In the genomic region with DNA sequence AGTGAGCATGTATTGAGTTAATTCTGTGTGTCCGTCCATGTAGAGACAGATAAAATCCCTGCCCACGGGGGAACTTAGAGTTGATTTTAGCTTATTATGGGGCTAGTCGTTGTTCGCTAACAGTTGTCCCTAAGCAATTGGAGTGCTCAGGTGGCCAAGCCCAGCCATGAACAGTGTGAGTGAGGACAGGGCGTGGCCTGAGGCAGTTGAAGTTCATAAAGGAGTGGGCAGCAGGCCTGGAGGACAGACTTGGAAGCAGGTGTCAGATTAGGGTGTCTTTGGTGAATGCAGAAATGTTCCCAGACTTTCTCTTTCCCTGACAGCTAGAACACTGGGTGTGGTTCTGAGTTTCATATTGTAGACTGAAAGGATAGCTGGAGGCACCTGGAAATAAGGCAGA, we compare ENCODE assay signal across 29 cellular contexts. TPM values are rescaled to one million over a fixed set of nuclear protein-coding genes. Genes with fewer than 3 reads are reported as not detected.
"Had no signal": no experiment of that assay in that cellular context is flagged by ENCODE, and none has a peak within 500 bp of the region (broad histone marks: within the 10 kb centered on the region; RNA-seq: fewer than 3 reads in every experiment).

No MANE protein-coding gene starts in this region.

- H3K36me3 ChIP-seq: ascending aorta, breast epithelium, cardiac muscle cell, colonic mucosa had no signal

- ATAC-seq: activated CD4-positive, alpha-beta T cell treated with anti-CD3 and anti-CD28 coated beads for 36 hours; activated CD8-positive, alpha-beta memory T cell treated with anti-CD3 and anti-CD28 coated beads, Interleukin-2, amount 10 ng/mL, durations not matched to agents 7 days and 5 days; activated CD8-positive, alpha-beta T cell treated with anti-CD3 and anti-CD28 coated beads, Interleukin-2, amount 10 ng/mL, durations not matched to agents 7 days and 5 days; activated naive CD4-positive, alpha-beta T cell treated with anti-CD3 and anti-CD28 coated beads, Interleukin-2, amount 50 U/mL, for 72 hours; esophagus mucosa had no signal

- H3K4me1 ChIP-seq: ascending aorta, breast epithelium, colonic mucosa had no signal

- H3K27me3 ChIP-seq: ascending aorta, breast epithelium, cardiac muscle cell, colonic mucosa had no signal

- FAIRE-seq: endometrium, frontal cortex had no signal

- H3K4me3 ChIP-seq: ascending aorta, breast epithelium, cardiac muscle cell, colonic mucosa had no signal

- H3K27ac ChIP-seq: ascending aorta, breast epithelium, cardiac muscle cell, colonic mucosa had no signal

- DNase-seq: activated CD4-positive, alpha-beta memory T cell treated with anti-CD3 and anti-CD28 coated beads for 36 hours; activated CD4-positive, alpha-beta T cell treated with anti-CD3 and anti-CD28 coated beads for 36 hours; activated CD4-positive, CD25-positive, alpha-beta regulatory T cell; activated CD4-positive, CD25-positive, alpha-beta regulatory T cell treated with anti-CD3 and anti-CD28 coated beads, Interleukin-2, amount 50 U/mL, for 72 hours; activated CD8-positive, alpha-beta memory T cell treated with anti-CD3 and anti-CD28 coated beads, Interleukin-2, amount 10 ng/mL, durations not matched to agents 7 days and 5 days; activated CD8-positive, alpha-beta memory T cell treated with anti-CD3 and anti-CD28 coated beads, Interleukin-2, amount 50 U/mL, for 4 hours; activated CD8-positive, alpha-beta T cell treated with anti-CD3 and anti-CD28 coated beads, Interleukin-2, amount 10 ng/mL, durations not matched to agents 7 days and 5 days; activated gamma-delta T cell; activated naive CD4-positive, alpha-beta T cell; activated naive CD4-positive, alpha-beta T cell treated with anti-CD3 and anti-CD28 coated beads, Interleukin-2, amount 10 ng/mL, durations not matched to agents 7 days and 5 days; activated naive CD8-positive, alpha-beta T cell treated with anti-CD3 and anti-CD28 coated beads, Interleukin-2, amount 10 ng/mL, durations not matched to agents 7 days and 5 days; activated T-cell treated with anti-CD3 and anti-CD28 coated beads, Interleukin-2, amount 50 U/mL, for 1 hour; activated T-cell treated with anti-CD3 and anti-CD28 coated beads, Interleukin-2, amount 50 U/mL, for 48 hours; central memory CD4-positive, alpha-beta T cell; cerebellar nuclear complex; colonic mucosa; effector CD8-positive, alpha-beta T cell; foreskin fibroblast; glutamatergic neuron; T-helper 2 cell had no signal

- H3K9me3 ChIP-seq: ascending aorta, breast epithelium, colonic mucosa had no signal

RNA-seq across cellular contexts. Expression of gene FGD5, which starts 59.9 kb away (rescaled TPM):
- total RNA-seq: activated CD8-positive, alpha-beta memory T cell treated with anti-CD3 and anti-CD28 coated beads for 36 hours; activated CD8-positive, alpha-beta memory T cell treated with anti-CD3 and anti-CD28 coated beads, Interleukin-2, amount 10 ng/mL, durations not matched to agents 7 days and 5 days; activated naive CD4-positive, alpha-beta T cell treated with anti-CD3 and anti-CD28 coated beads, Interleukin-2, amount 50 U/mL, for 72 hours; T-helper 1 cell treated with Interleukin-12 subunit alpha and Interleukin-12 subunit beta and Interleukin-4 antibody, amounts not matched to agents 30 ng/mL and 1 ng/mL, for 36 hours had no signal
